In the genomic region with DNA sequence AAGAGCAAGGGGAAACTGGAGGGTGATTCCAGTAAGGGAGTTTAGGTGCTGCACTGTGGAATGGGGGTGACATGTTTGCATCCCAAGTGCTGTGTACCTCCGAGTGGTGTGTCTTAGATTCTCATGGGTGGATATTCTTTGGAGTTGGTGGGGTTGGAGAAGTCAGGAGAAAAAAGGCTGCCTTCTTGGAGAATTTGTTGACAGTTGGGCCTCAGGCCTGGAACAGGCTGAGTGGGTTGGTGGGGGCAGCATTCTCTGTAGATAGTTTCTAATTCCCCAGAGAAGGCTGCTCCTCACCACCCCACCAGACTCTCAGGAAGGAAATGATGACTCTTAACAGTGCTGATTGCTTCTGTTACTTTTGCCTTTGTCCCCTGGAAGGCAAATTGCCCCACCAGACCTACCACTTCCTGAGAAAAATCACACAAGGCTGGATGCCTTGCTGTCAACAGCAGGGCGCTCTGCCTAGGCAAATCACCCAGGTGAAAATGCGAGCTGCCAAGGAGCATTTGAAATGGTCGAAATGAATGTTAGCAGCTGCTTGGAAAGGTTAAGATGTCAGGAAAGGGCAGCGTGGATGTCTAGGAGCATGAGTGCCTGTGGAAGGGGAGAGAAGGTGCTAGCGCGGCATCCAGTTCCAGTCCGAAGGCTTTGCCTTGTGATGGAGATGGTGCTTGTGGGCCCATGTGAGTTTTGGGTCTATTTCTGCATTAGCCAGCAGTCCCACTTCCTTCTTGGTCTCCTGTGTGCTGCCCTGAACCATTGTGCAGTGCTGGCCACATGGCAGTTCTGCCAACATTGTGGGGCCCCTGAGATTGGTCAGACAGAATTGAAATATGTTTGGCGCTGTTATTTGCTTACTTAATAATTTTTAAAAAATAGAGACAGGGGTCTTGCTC, we compare ENCODE assay signal across 9 cellular contexts.
DNase-seq lines count a peak whose midpoint lies in the region; ATAC-seq and TF ChIP-seq lines count a peak whose summit lies in the region.
"Had no signal": no experiment of that assay in that cellular context is flagged by ENCODE, and none has a peak within 500 bp of the region (broad histone marks: within the 10 kb centered on the region; RNA-seq: fewer than 3 reads in every experiment).

No MANE protein-coding gene starts in this region.

- in situ Hi-C loops in brain microvascular endothelial cell (cut with HindIII; ENCODE audit: low pct_ligation_motif_present, low sequenced_read_pairs) = no loop called here

- peak; percentile 60 for ATAC-seq in GM18519 (IDR thresholded peaks at IDR 0.05; ENCODE audit: low FRiP score, unreplicated experiment)
- ATAC-seq in HG02588 (IDR thresholded peaks at IDR 0.05; ENCODE audit: unreplicated experiment) = peak; percentile 78

- no peak for TF ChIP-seq CTCF in NB4 (IDR thresholded peaks at IDR 0.05; ENCODE audit: low read depth, low read length)
- no peak for TF ChIP-seq CTCF in brain microvascular endothelial cell (IDR thresholded peaks at IDR 0.05; ENCODE audit: low read depth, low read length, missing control alignments)

- H3K36me3 ChIP-seq in brain microvascular endothelial cell (replicated peaks) = no peaks in the 10 kb centered on the region
- H3K36me3 ChIP-seq: SJSA1 had no signal

- TF ChIP-seq POLR2A in NB4 (IDR thresholded peaks at IDR 0.05; ENCODE audit: extremely low read depth, insufficient read length) = peak; percentile 38

- H3K4me3 ChIP-seq in NB4 (ENCODE audit: low read depth, low read length) (peak overlapping the region; percentile 64), brain microvascular endothelial cell (ENCODE audit: low read depth, low read length) (no peak overlapping the region)
- H3K4me3 ChIP-seq: SJSA1 had no signal

- DNase-seq in NB4 (ENCODE audit: low read depth) = peak; percentile 97
- DNase-seq in pons (ENCODE audit: low spot score) = peak; percentile 70
- no peak for DNase-seq in brain microvascular endothelial cell
- no peak for DNase-seq in NCI-H345 (lab: John Stamatoyannopoulos, UW)
- no peak for DNase-seq in RPMI8226

- H3K36me3 Mint-ChIP-seq in activated naive CD4-positive, alpha-beta T cell treated with anti-CD3 and anti-CD28 coated beads, Interleukin-2, amount 50 U/mL, for 24 hours = peaks cover 19% of the 10 kb centered on the region

- H3K27ac Mint-ChIP-seq in activated naive CD4-positive, alpha-beta T cell treated with anti-CD3 and anti-CD28 coated beads, Interleukin-2, amount 50 U/mL, for 24 hours = peak overlapping the region; percentile 97

- H3K9me3 Mint-ChIP-seq in activated naive CD4-positive, alpha-beta T cell treated with anti-CD3 and anti-CD28 coated beads, Interleukin-2, amount 50 U/mL, for 24 hours = no peaks in the 10 kb centered on the region

- peaks cover 80% of the 10 kb centered on the region for H3K4me1 Mint-ChIP-seq in activated naive CD4-positive, alpha-beta T cell treated with anti-CD3 and anti-CD28 coated beads, Interleukin-2, amount 50 U/mL, for 24 hours

- no peak overlapping the region for H3K27ac ChIP-seq in brain microvascular endothelial cell
- H3K27ac ChIP-seq: SJSA1 had no signal

- H3K4me3 Mint-ChIP-seq in activated naive CD4-positive, alpha-beta T cell treated with anti-CD3 and anti-CD28 coated beads, Interleukin-2, amount 50 U/mL, for 24 hours = peak overlapping the region; percentile 78

- H3K27me3 Mint-ChIP-seq in activated naive CD4-positive, alpha-beta T cell treated with anti-CD3 and anti-CD28 coated beads, Interleukin-2, amount 50 U/mL, for 24 hours = no peaks in the 10 kb centered on the region

- H3K27me3 ChIP-seq in brain microvascular endothelial cell (replicated peaks) = peaks cover 7% of the 10 kb centered on the region
- H3K27me3 ChIP-seq: SJSA1 had no signal

Comparison
In these comparisons a context has a peak if more than half of its experiments do, and no peak if none do; other contexts are left out.
1. DNase-seq: peak in NB4 (single experiment) and pons (single experiment); none in brain microvascular endothelial cell (single experiment), NCI-H345 (single experiment) and RPMI8226 (single experiment).